12 cellular contexts compared by ENCODE assay signal in genomic region chr6:3991941-3992340, GRCh38.
DNase-seq lines count a peak whose midpoint lies in the region; ATAC-seq and TF ChIP-seq lines count a peak whose summit lies in the region.
"Had no signal": no experiment of that assay in that cellular context is flagged by ENCODE, and none has a peak within 500 bp of the region (broad histone marks: within the 10 kb centered on the region; RNA-seq: fewer than 3 reads in every experiment).

No MANE protein-coding gene starts in this region.

- H4K8ac ChIP-seq in mesenchymal stem cell (ENCODE audit: low read length) = no peak overlapping the region

- peak overlapping the region; percentile 88 for H3K9ac ChIP-seq in mesenchymal stem cell (ENCODE audit: low read length)
- H3K9ac ChIP-seq: BLaER1 treated with 17β-estradiol and CSF1 and Interleukin-3, amounts not matched to agents 10 nM and 100 nM; GM23248 had no signal

- H3K79me1 ChIP-seq in mesenchymal stem cell (replicated peaks; ENCODE audit: low read length, poor library complexity, severe bottlenecking) = peaks cover 18% of the 10 kb centered on the region

- no peak overlapping the region for H2AK5ac ChIP-seq in mesenchymal stem cell (ENCODE audit: low read length, severe bottlenecking)

- TF ChIP-seq CTCF in cardiac muscle cell (IDR thresholded peaks at IDR 0.05; ENCODE audit: low read depth, low read length) (no peak), thyroid gland (IDR thresholded peaks at IDR 0.05) (no peak), WERI-Rb-1 (IDR thresholded peaks at IDR 0.05; ENCODE audit: low read depth, low read length) (no peak), Peyer's patch (IDR thresholded peaks at IDR 0.05) (no peak)

- H3K27me3 ChIP-seq in cardiac muscle cell (no peaks in the 10 kb centered on the region), mesenchymal stem cell (ENCODE audit: control insufficient read depth in 1 of 2, insufficient read depth in 1 of 2, low read length in 2 of 2) (no peaks in the 10 kb centered on the region), thyroid gland (no peaks in the 10 kb centered on the region), WERI-Rb-1 (ENCODE audit: insufficient read depth, low read depth, severe bottlenecking) (no peaks in the 10 kb centered on the region), Peyer's patch (no peaks in the 10 kb centered on the region)
- H3K27me3 ChIP-seq: BLaER1 treated with 17β-estradiol and CSF1 and Interleukin-3, amounts not matched to agents 10 nM and 100 nM had no signal

- H3K23ac ChIP-seq in mesenchymal stem cell (ENCODE audit: low read length in 2 of 2) = no peak overlapping the region

- H3K4ac ChIP-seq in mesenchymal stem cell (ENCODE audit: low read depth in 1 of 2, low read length in 2 of 2) = no peak overlapping the region

- no peak overlapping the region for H2BK120ac ChIP-seq in mesenchymal stem cell (ENCODE audit: low read depth, low read length)

- H3K4me3 ChIP-seq in cardiac muscle cell = no peak overlapping the region
- H3K4me3 ChIP-seq in mesenchymal stem cell (ENCODE audit: insufficient read depth in 1 of 2, low read depth in 1 of 2, low read length in 2 of 2) = no peak overlapping the region
- H3K4me3 ChIP-seq in thyroid gland (replicated peaks in 1 of 3) = no peak overlapping the region
- H3K4me3 ChIP-seq in WERI-Rb-1 (ENCODE audit: low read depth, low read length) = no peak overlapping the region
- no peak overlapping the region for H3K4me3 ChIP-seq in Peyer's patch
- H3K4me3 ChIP-seq: BLaER1 treated with 17β-estradiol and CSF1 and Interleukin-3, amounts not matched to agents 10 nM and 100 nM had no signal

- H3K27ac ChIP-seq in cardiac muscle cell = peak overlapping the region; percentile 22
- H3K27ac ChIP-seq in mesenchymal stem cell (ENCODE audit: low read length, poor library complexity, severe bottlenecking) = no peak overlapping the region
- H3K27ac ChIP-seq in thyroid gland = peak overlapping the region; percentile 84 to 91 (median 90)
- H3K27ac ChIP-seq in WERI-Rb-1 = no peak overlapping the region
- H3K27ac ChIP-seq in Peyer's patch = no peak overlapping the region
- H3K27ac ChIP-seq: BLaER1 treated with 17β-estradiol and CSF1 and Interleukin-3, amounts not matched to agents 10 nM and 100 nM had no signal

- H3K14ac ChIP-seq in mesenchymal stem cell (ENCODE audit: low read length in 2 of 2) = no peak overlapping the region

- DNase-seq in cardiac muscle cell (ENCODE audit: low read depth in 1 of 2, low spot score in 1 of 2) (no peak), Right ventricle myocardium inferior (ENCODE audit: missing footprints) (no peak), mesenchymal stem cell (no peak), thyroid gland (no peak), WERI-Rb-1 (no peak), Peyer's patch (no peak)
- DNase-seq: ACHN; CD4-positive, CD25-positive, alpha-beta regulatory T cell; DMS79; GM23248 had no signal

- no peak for TF ChIP-seq POLR2A in thyroid gland (IDR thresholded peaks at IDR 0.05)
- TF ChIP-seq POLR2A in Peyer's patch (IDR thresholded peaks at IDR 0.05) = no peak

- peaks cover 14% of the 10 kb centered on the region for H3K4me1 ChIP-seq in cardiac muscle cell (ENCODE audit: low read depth)
- H3K4me1 ChIP-seq in mesenchymal stem cell (ENCODE audit: control insufficient read depth, insufficient read depth, low read depth, low read length) = peaks cover 6% of the 10 kb centered on the region
- peaks cover 15 to 28% of the 10 kb centered on the region in 2 donors for H3K4me1 ChIP-seq in thyroid gland
- peaks cover 0 to 4% (median 1%) of the 10 kb centered on the region in 4 donors for H3K4me1 ChIP-seq in Peyer's patch

- intact Hi-C loops in Right ventricle myocardium inferior (cut with DNase I) = loop anchor here (1.0 to 10.0 kb wide), 3 partner anchors 143 to 997 kb away; partner anchors contain the start of genes FAM50B and NQO2
- intact Hi-C loops in thyroid gland (cut with DNase I) = loop anchor here (10.0 kb wide), 1 partner anchor 717 kb away; no protein-coding TSS in a partner anchor

- no peak overlapping the region for H2BK15ac ChIP-seq in mesenchymal stem cell (ENCODE audit: low read depth, poor library complexity, severe bottlenecking)

- H3K9me3 ChIP-seq in cardiac muscle cell (ENCODE audit: low read depth) (no peaks in the 10 kb centered on the region), mesenchymal stem cell (ENCODE audit: control insufficient read depth, low read length) (no peaks in the 10 kb centered on the region), thyroid gland (no peaks in the 10 kb centered on the region), WERI-Rb-1 (ENCODE audit: severe bottlenecking) (no peaks in the 10 kb centered on the region), Peyer's patch (no peaks in the 10 kb centered on the region)
- H3K9me3 ChIP-seq: BLaER1 treated with 17β-estradiol and CSF1 and Interleukin-3, amounts not matched to agents 10 nM and 100 nM had no signal

- no peak overlapping the region for H2AFZ ChIP-seq in mesenchymal stem cell (ENCODE audit: low read depth, low read length)

- no peak overlapping the region for H2BK12ac ChIP-seq in mesenchymal stem cell (ENCODE audit: low read length in 2 of 2)

- ATAC-seq in Right ventricle myocardium inferior (no peak), HG03095 (IDR thresholded peaks at IDR 0.05; ENCODE audit: unreplicated experiment) (no peak)

- H3K36me3 ChIP-seq in cardiac muscle cell (no peaks in the 10 kb centered on the region), mesenchymal stem cell (ENCODE audit: control insufficient read depth in 1 of 2, insufficient read depth in 2 of 2, low read depth in 1 of 2, low read length in 2 of 2) (no peaks in the 10 kb centered on the region), thyroid gland (no peaks in the 10 kb centered on the region), WERI-Rb-1 (no peaks in the 10 kb centered on the region), Peyer's patch (no peaks in the 10 kb centered on the region)
- H3K36me3 ChIP-seq: BLaER1 treated with 17β-estradiol and CSF1 and Interleukin-3, amounts not matched to agents 10 nM and 100 nM had no signal

- no peak overlapping the region for H3K4me2 ChIP-seq in mesenchymal stem cell (ENCODE audit: low read length, poor library complexity, severe bottlenecking)
- H3K4me2 ChIP-seq: BLaER1 treated with 17β-estradiol and CSF1 and Interleukin-3, amounts not matched to agents 10 nM and 100 nM had no signal

- H2BK5ac ChIP-seq in mesenchymal stem cell (ENCODE audit: low read depth, low read length, poor library complexity, severe bottlenecking) = no peak overlapping the region

- H3K18ac ChIP-seq in mesenchymal stem cell (ENCODE audit: low read depth in 1 of 2, low read length in 2 of 2) = no peak overlapping the region

- WGBS in mesenchymal stem cell = 84% methylated on average over 3 of the region's 4 CpGs
- WGBS in thyroid gland, 2 donors = 87 to 90% methylated on average over 4 of the region's 4 CpGs

- H4K91ac ChIP-seq in mesenchymal stem cell (ENCODE audit: low read length) = no peak overlapping the region

Comparison
In these comparisons a context has a peak if more than half of its experiments do, and no peak if none do; other contexts are left out.
1. H3K27ac ChIP-seq: peak in cardiac muscle cell (single experiment) and thyroid gland (3 of 3); none in mesenchymal stem cell (single experiment), WERI-Rb-1 (single experiment) and Peyer's patch (0 of 4).